Comparison of ENCODE assay signal across 1 cellular context in the genomic region with DNA sequence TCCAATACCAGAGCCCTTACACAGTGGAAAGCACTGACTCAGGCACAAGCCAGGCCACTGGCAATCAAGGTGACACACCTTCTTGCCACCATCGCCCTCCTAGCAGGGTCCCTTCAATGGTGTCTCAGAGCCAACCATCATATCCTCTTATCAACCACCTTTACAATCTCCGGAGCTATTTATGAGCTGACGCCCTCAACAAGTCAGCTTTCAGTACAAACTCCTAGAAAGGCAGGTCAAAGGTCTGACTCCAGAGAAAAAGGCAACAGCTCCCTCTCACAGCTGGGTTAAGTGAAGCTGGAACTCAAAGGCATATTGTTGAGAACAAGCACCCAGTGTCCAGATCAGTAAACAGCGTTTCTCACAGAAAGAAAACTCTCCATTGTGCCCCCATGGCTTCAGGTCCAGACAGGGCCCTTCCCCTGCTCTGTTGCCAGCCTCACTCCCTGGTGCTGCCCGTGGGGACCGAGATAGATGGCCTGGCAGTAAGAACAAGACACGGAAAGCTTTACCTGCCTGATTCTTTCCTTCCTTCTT.
TF ChIP-seq lines count a peak whose summit lies in the region.

No MANE protein-coding gene starts in this region.

TF ChIP-seq in SK-N-SH treated with all-trans-retinoic acid at 6 μM for 48 hours, 23 proteins besides CTCF, POLR2A, EP300 and RAD21 (continued from another document):
- TF ChIP-seq POU6F1 (CRISPR knock-in tag; IDR thresholded peaks at IDR 0.05; ENCODE audit: borderline replicate concordance, low read depth) (no peak), ZNF8 (CRISPR knock-in tag; IDR thresholded peaks at IDR 0.05) (no peak), SNAI2 (CRISPR knock-in tag; IDR thresholded peaks at IDR 0.05) (no peak)
